Comparison of ENCODE assay signal across 11 cellular contexts in genomic region chr4:4693258-4693657, GRCh38.
DNase-seq lines count a peak whose midpoint lies in the region; ATAC-seq and TF ChIP-seq lines count a peak whose summit lies in the region.
"Had no signal": no experiment of that assay in that cellular context is flagged by ENCODE, and none has a peak within 500 bp of the region (broad histone marks: within the 10 kb centered on the region; RNA-seq: fewer than 3 reads in every experiment).

No MANE protein-coding gene starts in this region.

- intact Hi-C loops in activated naive CD4-positive, alpha-beta T cell treated with anti-CD3 and anti-CD28 coated beads for 36 hours (cut with micrococcal nuclease): no loop called here
- intact Hi-C loops in left colon (cut with DNase I, micrococcal nuclease): no loop called here

- peaks cover 25% of the 10 kb centered on the region for H3K36me3 Mint-ChIP-seq in activated naive CD4-positive, alpha-beta T cell treated with anti-CD3 and anti-CD28 coated beads for 36 hours (ENCODE audit: low read depth)
- H3K36me3 Mint-ChIP-seq in activated naive CD4-positive, alpha-beta T cell treated with anti-CD3 and anti-CD28 coated beads, Interleukin-2, amount 10 ng/mL, durations not matched to agents 7 days and 5 days: no peaks in the 10 kb centered on the region

- no peaks in the 10 kb centered on the region for H3K4me1 Mint-ChIP-seq in activated naive CD4-positive, alpha-beta T cell treated with anti-CD3 and anti-CD28 coated beads for 36 hours (ENCODE audit: low read depth)
- no peaks in the 10 kb centered on the region for H3K4me1 Mint-ChIP-seq in activated naive CD4-positive, alpha-beta T cell treated with anti-CD3 and anti-CD28 coated beads, Interleukin-2, amount 10 ng/mL, durations not matched to agents 7 days and 5 days

- peak; percentile 14 for DNase-seq in activated naive CD4-positive, alpha-beta T cell treated with anti-CD3 and anti-CD28 coated beads for 36 hours
- DNase-seq in activated naive CD4-positive, alpha-beta T cell treated with anti-CD3 and anti-CD28 coated beads, Interleukin-2, amount 10 ng/mL, durations not matched to agents 7 days and 5 days: no peak
- peak; percentile 63 for DNase-seq in RKO (ENCODE audit: low spot score)
- peak; percentile 7 for DNase-seq in stimulated activated naive CD8-positive, alpha-beta T cell treated with anti-CD3 and anti-CD28 coated beads, Interleukin-15, Interleukin-2, amounts not matched to agents 100 U/mL and 50 U/mL, for 24 hours
- DNase-seq in left colon: no peak
- DNase-seq in NCI-H748 (lab: John Stamatoyannopoulos, UW; ENCODE audit: unreplicated experiment): no peak
- DNase-seq: effector memory CD4-positive, alpha-beta T cell; NCI-H345 had no signal

- CTCF ChIA-PET in activated naive CD4-positive, alpha-beta T cell treated with anti-CD3 and anti-CD28 coated beads for 36 hours (lab: Charles Lee): no interaction called here
- CTCF ChIA-PET in activated naive CD4-positive, alpha-beta T cell treated with anti-CD3 and anti-CD28 coated beads, Interleukin-2, amount 10 ng/mL, durations not matched to agents 7 days and 5 days (lab: Charles Lee): no interaction called here

- H3K27ac Mint-ChIP-seq in activated naive CD4-positive, alpha-beta T cell treated with anti-CD3 and anti-CD28 coated beads for 36 hours: no peak overlapping the region
- H3K27ac Mint-ChIP-seq in activated naive CD4-positive, alpha-beta T cell treated with anti-CD3 and anti-CD28 coated beads, Interleukin-2, amount 10 ng/mL, durations not matched to agents 7 days and 5 days: no peak overlapping the region
- H3K27ac Mint-ChIP-seq: T-helper 1 cell treated with Interleukin-12 subunit alpha and Interleukin-12 subunit beta and Interleukin-4 antibody, amounts not matched to agents 30 μg/mL and 1 μg/mL, for 36 hours had no signal

- H3K9me3 Mint-ChIP-seq in activated naive CD4-positive, alpha-beta T cell treated with anti-CD3 and anti-CD28 coated beads for 36 hours: peaks cover 12% of the 10 kb centered on the region
- no peaks in the 10 kb centered on the region for H3K9me3 Mint-ChIP-seq in activated naive CD4-positive, alpha-beta T cell treated with anti-CD3 and anti-CD28 coated beads, Interleukin-2, amount 10 ng/mL, durations not matched to agents 7 days and 5 days
- H3K9me3 Mint-ChIP-seq: T-helper 1 cell treated with Interleukin-12 subunit alpha and Interleukin-12 subunit beta and Interleukin-4 antibody, amounts not matched to agents 30 μg/mL and 1 μg/mL, for 36 hours had no signal

- H3K27me3 Mint-ChIP-seq in activated naive CD4-positive, alpha-beta T cell treated with anti-CD3 and anti-CD28 coated beads for 36 hours (ENCODE audit: low read depth): no peaks in the 10 kb centered on the region
- H3K27me3 Mint-ChIP-seq in activated naive CD4-positive, alpha-beta T cell treated with anti-CD3 and anti-CD28 coated beads, Interleukin-2, amount 10 ng/mL, durations not matched to agents 7 days and 5 days: no peaks in the 10 kb centered on the region

- ATAC-seq in HG02759 (IDR thresholded peaks at IDR 0.05; ENCODE audit: unreplicated experiment): peak; percentile 81
- ATAC-seq in stimulated activated naive CD8-positive, alpha-beta T cell treated with anti-CD3 and anti-CD28 coated beads, Interleukin-15, Interleukin-2, amounts not matched to agents 100 U/mL and 50 U/mL, for 24 hours: peak; percentile 64
- no peak for ATAC-seq in SK-N-SH treated with all-trans-retinoic acid at 6 μM for 48 hours
- ATAC-seq in left colon: no peak

- no peak overlapping the region for H3K4me3 Mint-ChIP-seq in activated naive CD4-positive, alpha-beta T cell treated with anti-CD3 and anti-CD28 coated beads for 36 hours
- no peak overlapping the region for H3K4me3 Mint-ChIP-seq in activated naive CD4-positive, alpha-beta T cell treated with anti-CD3 and anti-CD28 coated beads, Interleukin-2, amount 10 ng/mL, durations not matched to agents 7 days and 5 days
- H3K4me3 Mint-ChIP-seq: T-helper 1 cell treated with Interleukin-12 subunit alpha and Interleukin-12 subunit beta and Interleukin-4 antibody, amounts not matched to agents 30 μg/mL and 1 μg/mL, for 36 hours had no signal

TF ChIP-seq in SK-N-SH treated with all-trans-retinoic acid at 6 μM for 48 hours, 23 proteins besides CTCF, POLR2A, EP300 and RAD21:
- no peak for TF ChIP-seq ARNTL (CRISPR knock-in tag; IDR thresholded peaks at IDR 0.05; ENCODE audit: borderline replicate concordance, low read depth)
- TF ChIP-seq ZFP3 (CRISPR knock-in tag; IDR thresholded peaks at IDR 0.05): no peak
- TF ChIP-seq ZNF565 (CRISPR knock-in tag; conservative IDR thresholded peaks at IDR 0.05; ENCODE audit: low read depth): no peak
- TF ChIP-seq CSRNP3 (CRISPR knock-in tag; IDR thresholded peaks at IDR 0.05): no peak
- TF ChIP-seq CSDC2 (CRISPR knock-in tag; IDR thresholded peaks at IDR 0.05): no peak
- no peak for TF ChIP-seq POU6F1 (CRISPR knock-in tag; IDR thresholded peaks at IDR 0.05; ENCODE audit: borderline replicate concordance, low read depth)
- no peak for TF ChIP-seq PPARA (CRISPR knock-in tag; IDR thresholded peaks at IDR 0.05; ENCODE audit: borderline replicate concordance)
- no peak for TF ChIP-seq TCF4 (CRISPR knock-in tag; IDR thresholded peaks at IDR 0.05; ENCODE audit: borderline replicate concordance)
- TF ChIP-seq BACH2 (CRISPR knock-in tag; IDR thresholded peaks at IDR 0.05; ENCODE audit: borderline replicate concordance): no peak
- TF ChIP-seq CREB5 (CRISPR knock-in tag; IDR thresholded peaks at IDR 0.05; ENCODE audit: low read depth): no peak
- no peak for TF ChIP-seq ZNF70 (CRISPR knock-in tag; IDR thresholded peaks at IDR 0.05)
- TF ChIP-seq RARB (CRISPR knock-in tag; IDR thresholded peaks at IDR 0.05): no peak
- no peak for TF ChIP-seq GLIS3 (CRISPR knock-in tag; IDR thresholded peaks at IDR 0.05)
- no peak for TF ChIP-seq ISL1 (CRISPR knock-in tag; IDR thresholded peaks at IDR 0.05)
- TF ChIP-seq TOX (CRISPR knock-in tag; IDR thresholded peaks at IDR 0.05; ENCODE audit: borderline replicate concordance): no peak
TF ChIP-seq in SK-N-SH treated with all-trans-retinoic acid at 6 μM for 48 hours: peak in this region for 0.

Comparison
In these comparisons a context has a peak if more than half of its experiments do, and no peak if none do; other contexts are left out.
1. DNase-seq: peak in activated naive CD4-positive, alpha-beta T cell treated with anti-CD3 and anti-CD28 coated beads for 36 hours (single experiment), RKO (single experiment) and stimulated activated naive CD8-positive, alpha-beta T cell treated with anti-CD3 and anti-CD28 coated beads, Interleukin-15, Interleukin-2, amounts not matched to agents 100 U/mL and 50 U/mL, for 24 hours (single experiment); none in activated naive CD4-positive, alpha-beta T cell treated with anti-CD3 and anti-CD28 coated beads, Interleukin-2, amount 10 ng/mL, durations not matched to agents 7 days and 5 days (single experiment), left colon (0 of 2) and NCI-H748 (single experiment).
2. ATAC-seq: peak in HG02759 (single experiment) and stimulated activated naive CD8-positive, alpha-beta T cell treated with anti-CD3 and anti-CD28 coated beads, Interleukin-15, Interleukin-2, amounts not matched to agents 100 U/mL and 50 U/mL, for 24 hours (single experiment); none in SK-N-SH treated with all-trans-retinoic acid at 6 μM for 48 hours (single experiment) and left colon (single experiment).